10 cellular contexts compared by ENCODE assay signal in genomic region chr7:127158659-127159058, GRCh38.
DNase-seq lines count a peak whose midpoint lies in the region; ATAC-seq and TF ChIP-seq lines count a peak whose summit lies in the region.
"Had no signal": no experiment of that assay in that cellular context is flagged by ENCODE, and none has a peak within 500 bp of the region (broad histone marks: within the 10 kb centered on the region; RNA-seq: fewer than 3 reads in every experiment).

No MANE protein-coding gene starts in this region.

- DNase-seq in DMS53 treated with DMSO at 0.1 percent for 48 hours (lab: John Stamatoyannopoulos, UW; ENCODE audit: unreplicated experiment): peak; percentile 53
- DNase-seq in epithelial cell of proximal tubule (ENCODE audit: low read depth): no peak
- no peak for DNase-seq in hypothalamus (lab: John Stamatoyannopoulos, UW)
- no peak for DNase-seq in stimulated activated naive CD8-positive, alpha-beta T cell treated with anti-CD3 and anti-CD28 coated beads, Interleukin-15, Interleukin-2, amounts not matched to agents 100 U/mL and 50 U/mL, for 24 hours
- DNase-seq in foreskin fibroblast: no peak
- DNase-seq: activated CD8-positive, alpha-beta memory T cell treated with anti-CD3 and anti-CD28 coated beads, Interleukin-2, amount 10 ng/mL, durations not matched to agents 7 days and 5 days; left cardiac atrium had no signal

- H3K4me3 ChIP-seq in KMS-11 (IDR thresholded peaks at IDR 0.05; ENCODE audit: insufficient read depth, low read depth, low read length) (no peak overlapping the region), epithelial cell of proximal tubule (ENCODE audit: low read depth, low read length) (no peak overlapping the region), foreskin fibroblast (ENCODE audit: low read depth in 1 of 2, low read length in 2 of 2) (no peak overlapping the region)

- H3K9ac ChIP-seq in KMS-11: no peak overlapping the region

- no peaks in the 10 kb centered on the region for H3K79me2 ChIP-seq in KMS-11 (ENCODE audit: insufficient read depth, low read depth)

- H3K4me1 ChIP-seq in KMS-11 (ENCODE audit: low read depth, poor library complexity, severe bottlenecking): no peaks in the 10 kb centered on the region

- no peaks in the 10 kb centered on the region for H3K36me3 ChIP-seq in KMS-11 (ENCODE audit: insufficient read depth)

- H4K20me1 ChIP-seq in KMS-11 (ENCODE audit: insufficient read depth): no peaks in the 10 kb centered on the region

- no peak overlapping the region for H2AFZ ChIP-seq in KMS-11 (ENCODE audit: low read depth)

- H3K27ac ChIP-seq in KMS-11: no peak overlapping the region

- ATAC-seq in GM21360 (IDR thresholded peaks at IDR 0.05; ENCODE audit: unreplicated experiment): peak; percentile 62
- no peak for ATAC-seq in stimulated activated naive CD8-positive, alpha-beta T cell treated with anti-CD3 and anti-CD28 coated beads, Interleukin-15, Interleukin-2, amounts not matched to agents 100 U/mL and 50 U/mL, for 24 hours
- ATAC-seq in GM21717 (IDR thresholded peaks at IDR 0.05; ENCODE audit: unreplicated experiment): no peak
- ATAC-seq: activated CD8-positive, alpha-beta memory T cell treated with anti-CD3 and anti-CD28 coated beads, Interleukin-2, amount 10 ng/mL, durations not matched to agents 7 days and 5 days; left cardiac atrium had no signal

- H3K4me2 ChIP-seq in KMS-11: no peak overlapping the region

- peak; percentile 74 for TF ChIP-seq CTCF in KMS-11 (conservative IDR thresholded peaks at IDR 0.05; ENCODE audit: low read depth, low read length)
- peak; percentile 61 for TF ChIP-seq CTCF in epithelial cell of proximal tubule (conservative IDR thresholded peaks at IDR 0.05; ENCODE audit: low read depth, low read length)
- TF ChIP-seq CTCF in foreskin fibroblast (IDR thresholded peaks at IDR 0.05; ENCODE audit: low read depth, low read length): no peak

- H3K27me3 ChIP-seq in KMS-11 (ENCODE audit: insufficient read depth, low read depth): no peaks in the 10 kb centered on the region
